Comparison of ENCODE assay signal across 8 cellular contexts in genomic region chr10:110005716-110006115, GRCh38. TPM values are rescaled to one million over a fixed set of nuclear protein-coding genes. Genes with fewer than 3 reads are reported as not detected.
DNase-seq lines count a peak whose midpoint lies in the region; ATAC-seq and TF ChIP-seq lines count a peak whose summit lies in the region.

No MANE protein-coding gene starts in this region.

- TF ChIP-seq RAD21 in SK-N-SH (IDR thresholded peaks at IDR 0.05; ENCODE audit: low read length) = no peak

- peak overlapping the region; percentile 96 for H3K27ac ChIP-seq in GM23248
- peak overlapping the region; percentile 18 to 55; a peak in 3 of 4 replicates for H3K27ac ChIP-seq in SK-N-SH (ENCODE audit: low read depth in 2 of 2, low read length in 1 of 2)
- H3K27ac ChIP-seq in heart left ventricle = peak overlapping the region in 11 of 12 donors; percentile 93 to 99 (median 97)

- ATAC-seq in heart left ventricle (peak in 1 of 4 donors; percentile 1), HG03159 (IDR thresholded peaks at IDR 0.05; ENCODE audit: unreplicated experiment) (no peak), HG02970 (IDR thresholded peaks at IDR 0.05; ENCODE audit: low FRiP score, unreplicated experiment) (no peak)

- H3K4me3 ChIP-seq in GM23248 (peak overlapping the region; percentile 89), SK-N-SH (ENCODE audit: low read depth in 2 of 2, low read length in 1 of 2) (peak overlapping the region; percentile 11 to 22; a peak in 2 of 4 replicates), heart left ventricle (peak overlapping the region; percentile 12 to 98 (median 94))

- H3K4me1 ChIP-seq in GM23248 (ENCODE audit: insufficient read depth) (peaks cover 21% of the 10 kb centered on the region), SK-N-SH (ENCODE audit: control insufficient read depth in 1 of 2, insufficient read depth in 2 of 2, low read depth in 1 of 2, low read length in 1 of 2) (peaks cover 26 to 29% of the 10 kb centered on the region in 2 experiments; a peak in 3 of 4 replicates), heart left ventricle (peaks cover 0 to 50% (median 24%) of the 10 kb centered on the region in 12 donors)

- no peaks in the 10 kb centered on the region for H3K9me3 ChIP-seq in GM23248 (ENCODE audit: low read depth)
- H3K9me3 ChIP-seq in SK-N-SH = no peaks in the 10 kb centered on the region
- H3K9me3 ChIP-seq in heart left ventricle = no peaks in the 10 kb centered on the region

- intact Hi-C loops in heart left ventricle (cut with DNase I) = loop anchor here in 8 of 10 donors (1.0 to 10.0 kb wide), 15 partner anchors 38 to 269 kb away; partner anchors contain the start of gene XPNPEP1 (in 3 of the 8)

- no peak for TF ChIP-seq POLR2A in heart left ventricle (IDR thresholded peaks at IDR 0.05)

- H3K36me3 ChIP-seq in GM23248 (ENCODE audit: low read depth) = no peaks in the 10 kb centered on the region
- H3K36me3 ChIP-seq in SK-N-SH (replicated peaks in 1 of 2; ENCODE audit: control insufficient read depth in 1 of 2, insufficient read depth in 2 of 2, low read length in 1 of 2) = no peaks in the 10 kb centered on the region
- H3K36me3 ChIP-seq in heart left ventricle = no peaks in the 10 kb centered on the region

- no peak for TF ChIP-seq EP300 in SK-N-SH (IDR thresholded peaks at IDR 0.05; ENCODE audit: borderline replicate concordance in 1 of 2, low read depth in 1 of 2, low read length in 1 of 2)

- peak; percentile 85 for DNase-seq in GM23248
- DNase-seq in SK-N-SH = peak; percentile 10
- peak in 4 of 5 donors; percentile 31 to 67 (median 46) for DNase-seq in heart left ventricle
- DNase-seq in putamen (ENCODE audit: low spot score) = peak; percentile 74
- DNase-seq in KBM-7 = no peak
- DNase-seq in central memory CD4-positive, alpha-beta T cell = no peak

- peaks cover 28% of the 10 kb centered on the region for H3K79me2 ChIP-seq in GM23248 (ENCODE audit: insufficient read depth)
- peaks cover 26% of the 10 kb centered on the region for H3K79me2 ChIP-seq in SK-N-SH (ENCODE audit: insufficient read depth)

- H3K9me2 ChIP-seq in GM23248 (ENCODE audit: insufficient read depth) (no peaks in the 10 kb centered on the region), SK-N-SH (no peaks in the 10 kb centered on the region)

- H4K20me1 ChIP-seq in GM23248 (ENCODE audit: insufficient read depth) (peaks cover 14% of the 10 kb centered on the region; the same call in 1 of the 2 replicates), SK-N-SH (ENCODE audit: insufficient read depth) (peaks cover 6% of the 10 kb centered on the region; the same call in 1 of the 2 replicates)

- H3K27me3 ChIP-seq in GM23248 (replicated peaks; ENCODE audit: insufficient read depth) = no peaks in the 10 kb centered on the region
- no peaks in the 10 kb centered on the region for H3K27me3 ChIP-seq in SK-N-SH (ENCODE audit: insufficient read depth)
- H3K27me3 ChIP-seq in heart left ventricle = no peaks in the 10 kb centered on the region

- 0% methylated on average over 8 of the region's 8 CpGs for WGBS in GM23248 (ENCODE audit: low coverage in 1 of 2, low lambda C conversion rate in 2 of 2, missing lambda C conversion rate in 2 of 2), 2 experiments
- 44% methylated on average over 8 of the region's 8 CpGs for WGBS in SK-N-SH (ENCODE audit: low lambda C conversion rate)
- WGBS in heart left ventricle, 4 donors = 7 to 20% (median 13%) methylated on average over 7 to 8 of the region's 8 CpGs

- H3K9ac ChIP-seq in GM23248 (peak overlapping the region; percentile 94), SK-N-SH (no peak overlapping the region; the same call in 1 of the 2 replicates)

- POLR2A ChIA-PET in SK-N-SH (lab: Yijun Ruan, JAX) = no interaction called here

- TF ChIP-seq CTCF in SK-N-SH (IDR thresholded peaks at IDR 0.05) (no peak), heart left ventricle (IDR thresholded peaks at IDR 0.05) (no peak)

- H3K4me2 ChIP-seq in GM23248 (ENCODE audit: unreplicated experiment) = peak overlapping the region; percentile 84
- H3K4me2 ChIP-seq in SK-N-SH = peak overlapping the region; percentile 82; the same call in 1 of the 2 replicates

- in situ Hi-C loops in GM23248 (cut with MboI) = no loop called here
- in situ Hi-C loops in KBM-7 (cut with MboI; ENCODE audit: low pct_unique_long_range_greater_than_20kb, low sequenced_read_pairs) = no loop called here

- peaks cover 26% of the 10 kb centered on the region for H3F3A ChIP-seq in GM23248 (ENCODE audit: insufficient read depth)
- H3F3A ChIP-seq in SK-N-SH (replicated peaks; ENCODE audit: insufficient read depth) = peaks cover 10% of the 10 kb centered on the region

- CTCF ChIA-PET in SK-N-SH (lab: Yijun Ruan, JAX) = interaction anchor here (1.0 to 3.8 kb wide), 3 partner anchors 9 to 132 kb away, joined by 3 to 22 read pairs (median 4); no protein-coding TSS in a partner anchor

- H2AFZ ChIP-seq in GM23248 (peak overlapping the region; percentile 73), SK-N-SH (ENCODE audit: low read depth) (peak overlapping the region; percentile 69)

TF ChIP-seq in SK-N-SH, 30 proteins besides CTCF, POLR2A, EP300 and RAD21:
- TF ChIP-seq SIN3A (IDR thresholded peaks at IDR 0.05; ENCODE audit: borderline replicate concordance, low read depth, low read length) (no peak), TAF1 (IDR thresholded peaks at IDR 0.05; ENCODE audit: borderline replicate concordance, low read depth, low read length) (no peak), MEF2A (IDR thresholded peaks at IDR 0.05; ENCODE audit: borderline replicate concordance, low read depth) (no peak), GATA2 (CRISPR knock-in tag; IDR thresholded peaks at IDR 0.05) (no peak), GABPA (IDR thresholded peaks at IDR 0.05; ENCODE audit: low read depth) (no peak), FOSL2 (IDR thresholded peaks at IDR 0.05; ENCODE audit: borderline replicate concordance, low read depth) (no peak), PBX3 (IDR thresholded peaks at IDR 0.05) (no peak), YY1 (IDR thresholded peaks at IDR 0.05; ENCODE audit: low read depth) (no peak), RCOR1 (IDR thresholded peaks at IDR 0.05; ENCODE audit: low read length) (no peak), ZBTB33 (IDR thresholded peaks at IDR 0.05; ENCODE audit: borderline replicate concordance, low read depth) (no peak), IRF3 (IDR thresholded peaks at IDR 0.05; ENCODE audit: low read depth, low read length) (no peak), EZH2phosphoT487 (IDR thresholded peaks at IDR 0.05; ENCODE audit: borderline replicate concordance, low read depth) (no peak), RXRA (IDR thresholded peaks at IDR 0.05; ENCODE audit: borderline replicate concordance, low read depth) (no peak), FOXM1 (IDR thresholded peaks at IDR 0.05; ENCODE audit: low read depth) (no peak), TEAD4 (IDR thresholded peaks at IDR 0.05; ENCODE audit: borderline replicate concordance, insufficient read depth) (no peak), SMC3 (IDR thresholded peaks at IDR 0.05; ENCODE audit: low read depth, low read length) (no peak)
TF ChIP-seq in SK-N-SH: peak in this region for 0.

RNA-seq across cellular contexts. Expression of gene ADD3, which starts 2.1 kb away (rescaled TPM):
- 128 and 1,101 TPM in 2 replicates for total RNA-seq in GM23248 (2014; rRNA removed; shearing (Covaris generic))
- polyA plus RNA-seq in GM23248 (2016; fragmentation: Nextera tagmentation; extraction: Ambion mirVana) = 129 and 133 TPM in 2 replicates
- 27.6 and 144 TPM in 2 replicates for polyA plus RNA-seq in SK-N-SH (2012; rRNA removed)
- polyA plus RNA-seq in SK-N-SH (2012; cell fraction: cytosol; rRNA removed) = 39.2 and 59.7 TPM in 2 replicates
- 26.9 and 74.1 TPM in 2 replicates for polyA plus RNA-seq in SK-N-SH (2012; cell fraction: nucleus; rRNA removed)
- 100 to 1,000 TPM in 5 of 9 donors, 10 to 100 TPM in 4; 47.9 to 659 (median 103) TPM for total RNA-seq in heart left ventricle
- polyA plus RNA-seq in heart left ventricle = 10 to 100 TPM; 28.8 to 51.8 TPM

Comparison
In these comparisons a context has a peak if more than half of its experiments do, and no peak if none do; other contexts are left out.
1. DNase-seq: peak in GM23248 (single experiment), SK-N-SH (single experiment), heart left ventricle (4 of 5) and putamen (single experiment); none in KBM-7 (single experiment) and central memory CD4-positive, alpha-beta T cell (single experiment).
2. H3K27ac ChIP-seq: peak in every context shown above with its lines; median percentile 97 in heart left ventricle; 96 in GM23248; 36 in SK-N-SH.
3. H3K4me3 ChIP-seq: peak in every context shown above with its lines; median percentile 94 in heart left ventricle; 89 in GM23248; 16 in SK-N-SH.